ENCODE assay signal across 7 cellular contexts in genomic region chr6:150374346-150374745, GRCh38. TPM values are rescaled to one million over a fixed set of nuclear protein-coding genes. Genes with fewer than 3 reads are reported as not detected.
"Had no signal": no experiment of that assay in that cellular context is flagged by ENCODE, and none has a peak within 500 bp of the region (broad histone marks: within the 10 kb centered on the region; RNA-seq: fewer than 3 reads in every experiment).

No MANE protein-coding gene starts in this region.

RNA-seq across cellular contexts. Expression of gene IYD, which starts 5.5 kb away (rescaled TPM):
- total RNA-seq: GM23248, GM23338, H1, H4, H7, H9, HFFc6 had no signal
